In the genomic region with DNA sequence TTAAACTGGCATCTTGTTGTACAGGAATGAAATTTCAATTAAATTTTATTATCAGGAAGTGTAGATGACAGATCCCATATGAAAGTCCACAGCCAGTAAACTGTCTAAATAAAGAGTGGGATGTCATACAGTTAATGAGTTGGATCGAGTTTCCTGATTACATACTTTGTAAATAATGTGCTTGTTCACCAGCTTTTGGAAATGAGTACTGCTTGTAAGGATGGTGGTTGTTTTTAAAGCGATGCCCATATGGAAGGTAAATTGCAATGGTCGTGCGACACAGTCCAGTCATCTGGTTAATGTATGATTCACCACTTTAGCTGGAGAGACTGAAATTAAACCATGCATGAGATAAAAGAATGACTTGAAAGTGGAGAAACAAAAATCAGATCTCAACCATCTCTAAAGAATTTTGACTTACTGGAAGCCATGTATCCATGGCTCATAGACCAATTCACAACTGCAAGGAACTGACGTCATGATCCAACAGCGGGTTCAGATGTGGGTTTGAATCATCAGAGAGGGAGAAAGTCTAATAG, we compare ENCODE assay signal across 2 cellular contexts.
TF ChIP-seq lines count a peak whose summit lies in the region.

No MANE protein-coding gene starts in this region.

TF ChIP-seq in IMR-90, 13 proteins besides CTCF, POLR2A, EP300 and RAD21:
- no peak for TF ChIP-seq FOS (IDR thresholded peaks at IDR 0.05; ENCODE audit: low read depth, low read length)
- TF ChIP-seq, protein P1, sequence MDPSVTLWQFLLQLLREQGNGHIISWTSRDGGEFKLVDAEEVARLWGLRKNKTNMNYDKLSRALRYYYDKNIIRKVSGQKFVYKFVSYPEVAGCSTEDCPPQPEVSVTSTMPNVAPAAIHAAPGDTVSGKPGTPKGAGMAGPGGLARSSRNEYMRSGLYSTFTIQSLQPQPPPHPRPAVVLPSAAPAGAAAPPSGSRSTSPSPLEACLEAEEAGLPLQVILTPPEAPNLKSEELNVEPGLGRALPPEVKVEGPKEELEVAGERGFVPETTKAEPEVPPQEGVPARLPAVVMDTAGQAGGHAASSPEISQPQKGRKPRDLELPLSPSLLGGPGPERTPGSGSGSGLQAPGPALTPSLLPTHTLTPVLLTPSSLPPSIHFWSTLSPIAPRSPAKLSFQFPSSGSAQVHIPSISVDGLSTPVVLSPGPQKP (IDR thresholded peaks at IDR 0.05; ENCODE audit: borderline replicate concordance, low read depth, low read length), result no peak
- no peak for TF ChIP-seq BHLHE40 (IDR thresholded peaks at IDR 0.05; ENCODE audit: low read depth, low read length)
- no peak for TF ChIP-seq RCOR1 (IDR thresholded peaks at IDR 0.05; ENCODE audit: insufficient replicate concordance, low read length)
- no peak for TF ChIP-seq RFX5 (IDR thresholded peaks at IDR 0.05; ENCODE audit: low read depth, low read length)

TF ChIP-seq in K562, 482 proteins besides CTCF, POLR2A, EP300 and RAD21:
- TF ChIP-seq ZNF133 (CRISPR knock-in tag; IDR thresholded peaks at IDR 0.05) (no peak), MITF (IDR thresholded peaks at IDR 0.05) (no peak), SRSF1 (IDR thresholded peaks at IDR 0.05; ENCODE audit: low read depth, low read length) (no peak), HNRNPL (IDR thresholded peaks at IDR 0.05; ENCODE audit: low read depth, low read length) (no peak), HDAC8 (tag; IDR thresholded peaks at IDR 0.05) (no peak), ZNF239 (CRISPR knock-in tag; IDR thresholded peaks at IDR 0.05) (no peak), ZBTB1 (CRISPR knock-in tag; IDR thresholded peaks at IDR 0.05; ENCODE audit: borderline replicate concordance, low read depth) (no peak), CXXC5 (CRISPR knock-in tag; IDR thresholded peaks at IDR 0.05) (no peak), DACH1 (IDR thresholded peaks at IDR 0.05; ENCODE audit: partially characterized antibody) (no peak), FOXM1 (IDR thresholded peaks at IDR 0.05; ENCODE audit: low read depth) (no peak), FOXM1 (CRISPR knock-in tag; IDR thresholded peaks at IDR 0.05; ENCODE audit: low read depth) (no peak), SMAD2 (IDR thresholded peaks at IDR 0.05; ENCODE audit: low read depth, low read length) (no peak), THAP12 (CRISPR knock-in tag; IDR thresholded peaks at IDR 0.05) (no peak), CHD1 (IDR thresholded peaks at IDR 0.05; ENCODE audit: low read length) (no peak), CBFA2T2 (conservative IDR thresholded peaks at IDR 0.05) (no peak), MEIS2 (IDR thresholded peaks at IDR 0.05; ENCODE audit: partially characterized antibody) (no peak), NR2F6 (CRISPR knock-in tag; IDR thresholded peaks at IDR 0.05) (no peak), EZH2 (IDR thresholded peaks at IDR 0.05; ENCODE audit: borderline replicate concordance, low read depth, low read length) (no peak), ATF3 (IDR thresholded peaks at IDR 0.05) (no peak), ATF3 (CRISPR knock-in tag; conservative IDR thresholded peaks at IDR 0.05) (no peak)
- TF ChIP-seq, protein P2, sequence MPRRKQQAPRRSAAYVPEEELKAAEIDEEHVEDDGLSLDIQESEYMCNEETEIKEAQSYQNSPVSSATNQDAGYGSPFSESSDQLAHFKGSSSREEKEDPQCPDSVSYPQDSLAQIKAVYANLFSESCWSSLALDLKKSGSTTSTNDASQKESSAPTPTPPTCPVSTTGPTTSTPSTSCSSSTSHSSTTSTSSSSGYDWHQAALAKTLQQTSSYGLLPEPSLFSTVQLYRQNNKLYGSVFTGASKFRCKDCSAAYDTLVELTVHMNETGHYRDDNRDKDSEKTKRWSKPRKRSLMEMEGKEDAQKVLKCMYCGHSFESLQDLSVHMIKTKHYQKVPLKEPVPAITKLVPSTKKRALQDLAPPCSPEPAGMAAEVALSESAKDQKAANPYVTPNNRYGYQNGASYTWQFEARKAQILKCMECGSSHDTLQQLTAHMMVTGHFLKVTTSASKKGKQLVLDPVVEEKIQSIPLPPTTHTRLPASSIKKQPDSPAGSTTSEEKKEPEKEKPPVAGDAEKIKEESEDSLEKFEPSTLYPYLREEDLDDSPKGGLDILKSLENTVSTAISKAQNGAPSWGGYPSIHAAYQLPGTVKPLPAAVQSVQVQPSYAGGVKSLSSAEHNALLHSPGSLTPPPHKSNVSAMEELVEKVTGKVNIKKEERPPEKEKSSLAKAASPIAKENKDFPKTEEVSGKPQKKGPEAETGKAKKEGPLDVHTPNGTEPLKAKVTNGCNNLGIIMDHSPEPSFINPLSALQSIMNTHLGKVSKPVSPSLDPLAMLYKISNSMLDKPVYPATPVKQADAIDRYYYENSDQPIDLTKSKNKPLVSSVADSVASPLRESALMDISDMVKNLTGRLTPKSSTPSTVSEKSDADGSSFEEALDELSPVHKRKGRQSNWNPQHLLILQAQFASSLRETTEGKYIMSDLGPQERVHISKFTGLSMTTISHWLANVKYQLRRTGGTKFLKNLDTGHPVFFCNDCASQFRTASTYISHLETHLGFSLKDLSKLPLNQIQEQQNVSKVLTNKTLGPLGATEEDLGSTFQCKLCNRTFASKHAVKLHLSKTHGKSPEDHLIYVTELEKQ (CRISPR knock-in tag; IDR thresholded peaks at IDR 0.05), result no peak
- TF ChIP-seq, protein P3, sequence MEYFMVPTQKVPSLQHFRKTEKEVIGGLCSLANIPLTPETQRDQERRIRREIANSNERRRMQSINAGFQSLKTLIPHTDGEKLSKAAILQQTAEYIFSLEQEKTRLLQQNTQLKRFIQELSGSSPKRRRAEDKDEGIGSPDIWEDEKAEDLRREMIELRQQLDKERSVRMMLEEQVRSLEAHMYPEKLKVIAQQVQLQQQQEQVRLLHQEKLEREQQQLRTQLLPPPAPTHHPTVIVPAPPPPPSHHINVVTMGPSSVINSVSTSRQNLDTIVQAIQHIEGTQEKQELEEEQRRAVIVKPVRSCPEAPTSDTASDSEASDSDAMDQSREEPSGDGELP (CRISPR knock-in tag; IDR thresholded peaks at IDR 0.05; ENCODE audit: borderline replicate concordance), result no peak
